Comparison of ENCODE assay signal across 1 cellular context in the genomic region with DNA sequence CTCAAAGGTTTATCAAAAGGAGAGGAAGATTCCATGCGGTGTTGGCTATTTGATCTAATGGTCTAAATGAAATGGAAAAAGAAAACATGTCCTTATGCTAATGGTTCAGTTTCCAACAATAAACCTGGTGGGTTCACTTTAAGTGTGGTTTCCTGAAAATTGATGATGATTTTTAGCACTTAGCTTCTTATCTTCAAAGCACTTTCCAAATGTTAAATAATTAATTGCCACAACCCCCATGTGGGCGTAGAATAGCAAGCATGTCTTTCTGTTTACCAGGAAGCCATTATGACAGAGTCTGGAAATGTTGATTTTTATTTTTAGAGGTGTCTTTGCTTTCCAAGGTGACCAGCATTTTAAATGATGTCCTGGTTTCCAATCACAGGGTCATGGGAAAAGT.
TF ChIP-seq lines count a peak whose summit lies in the region.

No MANE protein-coding gene starts in this region.

TF ChIP-seq in IMR-90, 13 proteins besides CTCF, POLR2A, EP300 and RAD21:
- TF ChIP-seq CHD1 (IDR thresholded peaks at IDR 0.05; ENCODE audit: low read depth, low read length) (no peak), SMC3 (IDR thresholded peaks at IDR 0.05; ENCODE audit: low read depth, low read length) (no peak), CEBPB (IDR thresholded peaks at IDR 0.05; ENCODE audit: low read depth, low read length) (no peak), FOS (IDR thresholded peaks at IDR 0.05; ENCODE audit: low read depth, low read length) (no peak), RCOR1 (IDR thresholded peaks at IDR 0.05; ENCODE audit: insufficient replicate concordance, low read length) (no peak), MAZ (IDR thresholded peaks at IDR 0.05; ENCODE audit: borderline replicate concordance, low read depth, low read length) (no peak)
TF ChIP-seq in IMR-90: peak in this region for 0.
